1 cellular context compared by ENCODE assay signal in the genomic region with DNA sequence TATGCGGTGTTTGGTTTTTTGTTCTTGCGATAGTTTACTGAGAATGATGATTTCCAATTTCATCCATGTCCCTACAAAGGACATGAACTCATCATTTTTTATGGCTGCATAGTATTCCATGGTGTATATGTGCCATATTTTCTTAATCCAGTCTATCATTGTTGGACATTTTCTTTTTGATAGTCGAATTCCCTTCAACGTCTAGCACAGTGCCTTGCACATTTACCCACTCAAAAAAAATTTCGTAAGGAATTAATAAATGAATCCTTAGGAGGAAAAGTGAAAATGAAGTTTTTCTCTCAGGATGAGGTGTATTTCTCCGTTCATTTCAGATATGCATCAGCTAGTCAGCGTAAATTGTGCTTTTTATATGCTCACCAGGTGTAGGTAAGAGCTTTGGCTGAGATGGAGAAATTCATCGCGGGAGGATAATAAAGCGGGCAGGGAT.
TF ChIP-seq lines count a peak whose summit lies in the region.

No MANE protein-coding gene starts in this region.

TF ChIP-seq in A549, 52 proteins besides CTCF, POLR2A, EP300 and RAD21:
- TF ChIP-seq CEBPB (IDR thresholded peaks at IDR 0.05): peak in 1 of 2 experiments; percentile 29; a peak in 1 of 4 replicates
